In genomic region chr17:66954632-66955031, GRCh38 we compare ENCODE assay signal across 20 cellular contexts. TPM values are rescaled to one million over a fixed set of nuclear protein-coding genes. Genes with fewer than 3 reads are reported as not detected.
DNase-seq lines count a peak whose midpoint lies in the region; ATAC-seq, FAIRE-seq and TF ChIP-seq lines count a peak whose summit lies in the region.
"Had no signal": no experiment of that assay in that cellular context is flagged by ENCODE, and none has a peak within 500 bp of the region (broad histone marks: within the 10 kb centered on the region; RNA-seq: fewer than 3 reads in every experiment).

No MANE protein-coding gene starts in this region.

- no peak overlapping the region for H4K12ac ChIP-seq in trophoblast cell (ENCODE audit: low read depth, low read length)

- H3K4me3 Mint-ChIP-seq in Calu3 (ENCODE audit: low read depth, unreplicated experiment), result no peak overlapping the region
- no peak overlapping the region for H3K4me3 Mint-ChIP-seq in activated T-cell treated with anti-CD3 and anti-CD28 coated beads, Interleukin-2, amount 50 U/mL, for 24 hours
- H3K4me3 Mint-ChIP-seq: CD4-positive, alpha-beta memory T cell; GM23338; HFFc6 had no signal

- H3K9me3 ChIP-seq in IMR-90 (ENCODE audit: control insufficient read depth, insufficient read depth, low read length) (no peaks in the 10 kb centered on the region), H1 (ENCODE audit: insufficient read depth in 2 of 2, low read depth in 1 of 2, low read length in 1 of 2) (no peaks in the 10 kb centered on the region), trophoblast cell (ENCODE audit: insufficient read depth, low read depth, low read length) (peaks cover 3% of the 10 kb centered on the region)
- H3K9me3 ChIP-seq: HAP-1 had no signal

- FAIRE-seq in H1 (lab: Jason Lieb, UNC), result no peak
- FAIRE-seq: D721Med, GM12891, GM18507, H54 had no signal

- TF ChIP-seq CTCF in Calu3 (IDR thresholded peaks at IDR 0.05; ENCODE audit: unreplicated experiment) (no peak), IMR-90 (conservative IDR thresholded peaks at IDR 0.05; ENCODE audit: low read depth, low read length) (no peak), H1 (IDR thresholded peaks at IDR 0.05; ENCODE audit: control extremely low read depth in 1 of 3, insufficient read depth in 1 of 3, low read depth in 1 of 3, low read length in 3 of 3) (no peak)

- H3K4ac ChIP-seq in IMR-90 (ENCODE audit: low read depth, low read length), result no peak overlapping the region
- no peak overlapping the region for H3K4ac ChIP-seq in H1 (replicated peaks; ENCODE audit: insufficient read length, low read depth, low read length)
- H3K4ac ChIP-seq in trophoblast cell (ENCODE audit: low read depth, low read length), result no peak overlapping the region

- peaks cover 22% of the 10 kb centered on the region for H3K4me1 ChIP-seq in IMR-90 (ENCODE audit: control insufficient read depth, insufficient read depth, low read length)
- peaks cover 8 to 18% (median 14%) of the 10 kb centered on the region in 4 experiments for H3K4me1 ChIP-seq in H1 (replicated peaks in 1 of 4; ENCODE audit: control insufficient read depth in 3 of 4, insufficient read depth in 4 of 4, low read length in 3 of 4)
- H3K4me1 ChIP-seq in trophoblast cell (ENCODE audit: control insufficient read depth in 1 of 2, insufficient read depth in 2 of 2, low read length in 2 of 2), result peaks cover 37 to 43% of the 10 kb centered on the region in 2 experiments
- H3K4me1 ChIP-seq: HAP-1 had no signal

- H3K36me3 ChIP-seq in IMR-90 (ENCODE audit: control insufficient read depth, insufficient read depth, low read length), result no peaks in the 10 kb centered on the region
- H3K36me3 ChIP-seq in H1 (ENCODE audit: control insufficient read depth in 2 of 4, insufficient read depth in 4 of 4, low read length in 3 of 4), result no peaks in the 10 kb centered on the region
- H3K36me3 ChIP-seq in trophoblast cell (ENCODE audit: control insufficient read depth in 1 of 2, insufficient read depth in 2 of 2, low read length in 2 of 2), result no peaks in the 10 kb centered on the region
- H3K36me3 ChIP-seq: HAP-1 had no signal

- H3K4me1 Mint-ChIP-seq in Calu3 (ENCODE audit: low read depth, unreplicated experiment), result peaks cover 45% of the 10 kb centered on the region
- no peaks in the 10 kb centered on the region for H3K4me1 Mint-ChIP-seq in activated T-cell treated with anti-CD3 and anti-CD28 coated beads, Interleukin-2, amount 50 U/mL, for 24 hours (ENCODE audit: low read depth)
- H3K4me1 Mint-ChIP-seq: CD4-positive, alpha-beta memory T cell had no signal

- H3K4me2 ChIP-seq in IMR-90 (ENCODE audit: low read depth, low read length) (no peak overlapping the region), H1 (ENCODE audit: insufficient read depth in 1 of 2, low read depth in 2 of 2, low read length in 2 of 2) (no peak overlapping the region), trophoblast cell (ENCODE audit: low read length) (no peak overlapping the region)
- H3K4me2 ChIP-seq: GM23338 had no signal

- no peak overlapping the region for H2AFZ ChIP-seq in IMR-90 (replicated peaks; ENCODE audit: low read length, poor library complexity)
- H2AFZ ChIP-seq in H1 (ENCODE audit: low read length), result no peak overlapping the region
- no peak overlapping the region for H2AFZ ChIP-seq in trophoblast cell (ENCODE audit: insufficient read depth, low read length, poor library complexity)
- H2AFZ ChIP-seq: GM23338 had no signal

- dilution Hi-C loops in IMR-90 (cut with HindIII; ENCODE audit: low sequenced_read_pairs, unreplicated experiment), result no loop called here

- H2BK12ac ChIP-seq in H1 (ENCODE audit: low read depth, low read length) (no peak overlapping the region), trophoblast cell (ENCODE audit: low read length) (peak overlapping the region; percentile 33)

- POLR2A ChIA-PET in IMR-90 (lab: Charles Lee; ENCODE audit: unreplicated experiment) (no interaction called here), H1 (lab: Charles Lee; ENCODE audit: partially characterized antibody) (no interaction called here)

- no peak overlapping the region for H3K27ac ChIP-seq in IMR-90 (ENCODE audit: insufficient read depth, low read length)
- H3K27ac ChIP-seq in H1 (ENCODE audit: low read depth, low read length), result no peak overlapping the region
- no peak overlapping the region for H3K27ac ChIP-seq in trophoblast cell (ENCODE audit: low read depth, low read length)

- TF ChIP-seq EP300 in H1 (IDR thresholded peaks at IDR 0.05; ENCODE audit: borderline replicate concordance in 1 of 2, low read depth in 2 of 2, low read length in 2 of 2), result no peak

- H3K4me3 ChIP-seq in IMR-90 (ENCODE audit: insufficient read depth, low read depth, low read length) (no peak overlapping the region), H1 (ENCODE audit: extremely low read depth in 1 of 4, insufficient read depth in 2 of 4, low read depth in 3 of 4, low read length in 4 of 4) (no peak overlapping the region), trophoblast cell (ENCODE audit: low read depth, low read length) (no peak overlapping the region)
- H3K4me3 ChIP-seq: GM23338, HAP-1 had no signal

- DNase-seq in Calu3 (no peak), IMR-90 (no peak), H1 (ENCODE audit: low read depth in 1 of 2, low spot score in 2 of 2) (no peak), trophoblast cell (no peak), EL (no peak), germinal center (ENCODE audit: low spot score) (no peak)
- DNase-seq in activated T-cell treated with anti-CD3 and anti-CD28 coated beads, Interleukin-2, amount 50 U/mL, for 24 hours, result no peak
- DNase-seq: C1 segment of cervical spinal cord; CD4-positive, alpha-beta memory T cell; COR-L47; DMS 273 treated with DMSO at 0.1 percent for 48 hours; DMS79; GF-D8; HFFc6 had no signal

- H4K5ac ChIP-seq in IMR-90 (ENCODE audit: low read depth, low read length) (no peak overlapping the region), H1 (ENCODE audit: insufficient read length, low read depth, low read length) (no peak overlapping the region)

- H3K27me3 Mint-ChIP-seq in Calu3 (ENCODE audit: unreplicated experiment), result no peaks in the 10 kb centered on the region
- peaks cover 9% of the 10 kb centered on the region for H3K27me3 Mint-ChIP-seq in activated T-cell treated with anti-CD3 and anti-CD28 coated beads, Interleukin-2, amount 50 U/mL, for 24 hours

- 0 out of 2 replicates have a peak, but pooled peaks cover 3% of the 10 kb centered on the region for H3K23me2 ChIP-seq in H1 (ENCODE audit: low read depth, low read length)

- no peak overlapping the region for H2BK5ac ChIP-seq in IMR-90 (ENCODE audit: low read depth, low read length, poor library complexity, severe bottlenecking)
- no peak overlapping the region for H2BK5ac ChIP-seq in H1 (ENCODE audit: low read depth, low read length)
- no peak overlapping the region for H2BK5ac ChIP-seq in trophoblast cell (ENCODE audit: low read depth, low read length, poor library complexity)

- H3K27me3 ChIP-seq in IMR-90 (ENCODE audit: control insufficient read depth, insufficient read depth, low read length), result peaks cover under 1% of the 10 kb centered on the region; the same call in 1 of the 2 replicates
- H3K27me3 ChIP-seq in H1 (replicated peaks in 1 of 4; ENCODE audit: control insufficient read depth in 3 of 4, extremely low read depth in 1 of 4, insufficient read depth in 3 of 4, low read length in 3 of 4), result peaks cover 0 to 2% (median 0%) of the 10 kb centered on the region in 4 experiments; a peak in 2 of 7 replicates
- H3K27me3 ChIP-seq in trophoblast cell (ENCODE audit: insufficient read depth, low read length), result no peaks in the 10 kb centered on the region

- H3K14ac ChIP-seq in IMR-90 (replicated peaks; ENCODE audit: low read depth, low read length) (no peak overlapping the region), H1 (ENCODE audit: insufficient read length) (no peak overlapping the region), trophoblast cell (ENCODE audit: low read length) (peak overlapping the region; percentile 32)

- no peak overlapping the region for H2BK15ac ChIP-seq in IMR-90 (ENCODE audit: low read depth, low read length)
- peak overlapping the region; percentile 88; the same call in 1 of the 2 replicates for H2BK15ac ChIP-seq in H1 (ENCODE audit: low read length)

- H3K79me2 ChIP-seq in H1 (ENCODE audit: control insufficient read depth in 1 of 2, insufficient read depth in 2 of 2, low read length in 2 of 2), result no peaks in the 10 kb centered on the region
- H3K79me2 ChIP-seq in trophoblast cell (ENCODE audit: control insufficient read depth, insufficient read depth, low read length, poor library complexity), result peaks cover 10% of the 10 kb centered on the region

- BruUV-seq in Calu3 (replicated peaks; lab: Mats Ljungman, UMichigan) (no TSS peak), IMR-90 (replicated peaks; lab: Mats Ljungman, UMichigan) (no TSS peak)

- H3K9me1 ChIP-seq in IMR-90 (ENCODE audit: insufficient read depth, low read length), result peaks cover 36% of the 10 kb centered on the region

- H2BK20ac ChIP-seq in IMR-90 (ENCODE audit: low read depth, low read length) (no peak overlapping the region), H1 (ENCODE audit: low read length) (no peak overlapping the region)

- TF ChIP-seq RAD21 in IMR-90 (IDR thresholded peaks at IDR 0.05; ENCODE audit: low read length), result no peak
- TF ChIP-seq RAD21 in H1 (IDR thresholded peaks at IDR 0.05 in 1 of 2, conservative IDR thresholded peaks at IDR 0.05 in 1 of 2; ENCODE audit: low read depth in 2 of 2, low read length in 2 of 2), result no peak

- H3K79me1 ChIP-seq in IMR-90 (ENCODE audit: low read depth in 1 of 2, low read length in 2 of 2) (no peaks in the 10 kb centered on the region), H1 (ENCODE audit: low read depth, low read length) (no peaks in the 10 kb centered on the region), trophoblast cell (ENCODE audit: low read length) (peaks cover 43% of the 10 kb centered on the region)

- H3K18ac ChIP-seq in IMR-90 (ENCODE audit: low read depth, low read length) (no peak overlapping the region), H1 (ENCODE audit: extremely low read depth, low read length) (no peak overlapping the region), trophoblast cell (ENCODE audit: low read length) (no peak overlapping the region)

- H3K9me3 Mint-ChIP-seq in Calu3 (ENCODE audit: low read depth, unreplicated experiment), result no peaks in the 10 kb centered on the region
- no peaks in the 10 kb centered on the region for H3K9me3 Mint-ChIP-seq in activated T-cell treated with anti-CD3 and anti-CD28 coated beads, Interleukin-2, amount 50 U/mL, for 24 hours
- H3K9me3 Mint-ChIP-seq: HFFc6 had no signal

- ATAC-seq in IMR-90 (ENCODE audit: low read depth), result no peak
- ATAC-seq: GM23338 had no signal

- H3K9ac ChIP-seq in IMR-90 (ENCODE audit: low read depth, low read length), result no peak overlapping the region
- no peak overlapping the region for H3K9ac ChIP-seq in H1 (replicated peaks in 1 of 4; ENCODE audit: extremely low read depth in 1 of 4, low read depth in 3 of 4, low read length in 3 of 4)
- H3K9ac ChIP-seq in trophoblast cell (ENCODE audit: low read length), result no peak overlapping the region

- H3K23ac ChIP-seq in IMR-90 (ENCODE audit: low read depth, low read length), result no peak overlapping the region
- H3K23ac ChIP-seq in H1 (ENCODE audit: insufficient read length), result no peak overlapping the region
- H3K23ac ChIP-seq in trophoblast cell (ENCODE audit: low read length), result no peak overlapping the region

- TF ChIP-seq POLR2A in IMR-90 (IDR thresholded peaks at IDR 0.05; ENCODE audit: low read depth, low read length) (no peak), H1 (IDR thresholded peaks at IDR 0.05; ENCODE audit: control extremely low read depth in 1 of 2, low read depth in 2 of 2, low read length in 2 of 2) (no peak)

- peak overlapping the region; percentile 28 for H3K27ac Mint-ChIP-seq in Calu3 (ENCODE audit: unreplicated experiment)
- H3K27ac Mint-ChIP-seq in activated T-cell treated with anti-CD3 and anti-CD28 coated beads, Interleukin-2, amount 50 U/mL, for 24 hours, result no peak overlapping the region
- H3K27ac Mint-ChIP-seq: GM23338, HFFc6 had no signal

- no peak overlapping the region for H2AK9ac ChIP-seq in IMR-90 (replicated peaks; ENCODE audit: low read depth, low read length, poor library complexity)

- CTCF ChIA-PET in Calu3 (lab: Charles Lee) (no interaction called here), IMR-90 (lab: Yijun Ruan, JAX) (no interaction called here), H1 (lab: Charles Lee; ENCODE audit: partially characterized antibody) (interaction anchor here (1.1 kb wide), 1 partner anchor 224 kb away, joined by 3 read pairs; no protein-coding TSS in a partner anchor)

- H2AK5ac ChIP-seq in IMR-90 (ENCODE audit: low read depth, low read length), result peak overlapping the region; percentile 20; the same call in 1 of the 2 replicates
- no peak overlapping the region for H2AK5ac ChIP-seq in H1 (ENCODE audit: low read depth, low read length)
- H2AK5ac ChIP-seq in trophoblast cell (ENCODE audit: low read length), result peak overlapping the region; percentile 91

- H4K20me1 ChIP-seq in IMR-90 (ENCODE audit: insufficient read depth, low read length) (no peaks in the 10 kb centered on the region), H1 (replicated peaks in 1 of 2; ENCODE audit: control insufficient read depth in 1 of 2, insufficient read depth in 2 of 2, low read length in 2 of 2) (no peaks in the 10 kb centered on the region)

- H2BK120ac ChIP-seq in IMR-90 (ENCODE audit: low read depth, low read length) (no peak overlapping the region; the same call in 1 of the 2 replicates), H1 (replicated peaks; ENCODE audit: low read depth, low read length) (no peak overlapping the region), trophoblast cell (ENCODE audit: insufficient read depth, low read length, poor library complexity) (peak overlapping the region; percentile 5)

- intact Hi-C loops in Calu3 (cut with micrococcal nuclease; ENCODE audit: unreplicated experiment), result loop anchor here (5.0 kb wide), 1 partner anchor 37 kb away; no protein-coding TSS in a partner anchor
- intact Hi-C loops in IMR-90 (cut with micrococcal nuclease), result no loop called here

- H4K91ac ChIP-seq in IMR-90 (ENCODE audit: insufficient read depth, low read depth, low read length), result peak overlapping the region; percentile 23; the same call in 1 of the 2 replicates
- H4K91ac ChIP-seq in H1 (replicated peaks; ENCODE audit: insufficient read length, low read length), result no peak overlapping the region
- H4K91ac ChIP-seq in trophoblast cell (ENCODE audit: low read depth, low read length), result peak overlapping the region; percentile 71

- H3K56ac ChIP-seq in IMR-90 (ENCODE audit: extremely low read depth, insufficient read depth, low read length) (no peak overlapping the region), H1 (replicated peaks; ENCODE audit: insufficient read length, low read depth, low read length) (no peak overlapping the region)

- H3K36me3 Mint-ChIP-seq in Calu3 (ENCODE audit: insufficient read depth, unreplicated experiment), result peaks cover 25% of the 10 kb centered on the region
- H3K36me3 Mint-ChIP-seq in activated T-cell treated with anti-CD3 and anti-CD28 coated beads, Interleukin-2, amount 50 U/mL, for 24 hours (ENCODE audit: low read depth), result no peaks in the 10 kb centered on the region
- H3K36me3 Mint-ChIP-seq: CD4-positive, alpha-beta memory T cell had no signal

- in situ Hi-C loops in IMR-90 (cut with MboI; ENCODE audit: low sequenced_read_pairs), result no loop called here

- H4K8ac ChIP-seq in IMR-90 (ENCODE audit: low read depth in 2 of 2, low read length in 2 of 2) (no peak overlapping the region), H1 (ENCODE audit: extremely low read depth, insufficient read depth, low read length) (no peak overlapping the region), trophoblast cell (ENCODE audit: low read depth, low read length) (no peak overlapping the region)

- WGBS in IMR-90 (ENCODE audit: extremely low coverage in 2 of 2, insufficient read length in 1 of 2), 2 experiments, result no CpG with 5 or more reads among the region's 3 CpGs
- WGBS in H1 (ENCODE audit: extremely low coverage in 1 of 2, insufficient coverage in 1 of 2, insufficient read length in 1 of 2, insufficient replicate concordance in 2 of 2, low coverage in 1 of 2, low lambda C conversion rate in 2 of 2, missing lambda C conversion rate in 1 of 2), 2 experiments, result 72% methylated on average over 3 of the region's 3 CpGs; no CpG with 5 or more reads in 1 of the 2 experiments
- WGBS in trophoblast cell (ENCODE audit: extremely low coverage, insufficient coverage, insufficient read length), result no CpG with 5 or more reads among the region's 3 CpGs

RNA-seq across cellular contexts. Expression of gene CACNG4, which starts 9.9 kb away (rescaled TPM):
- total RNA-seq in Calu3 (2022), result 3.4 and 3.8 TPM in 2 replicates
- total RNA-seq in IMR-90 (2012; rRNA removed), result under 0.01 TPM in 2 replicates
- polyA plus RNA-seq in IMR-90 (2012; rRNA removed), result 0.44 and 0.53 TPM in 2 replicates
- 0.25 and 0.42 TPM in 2 replicates for polyA plus RNA-seq in IMR-90 (2012; cell fraction: cytosol; rRNA removed)
- 0.16 and 0.33 TPM in 2 replicates for polyA plus RNA-seq in IMR-90 (2012; cell fraction: nucleus; rRNA removed; ENCODE audit: low replicate concordance)
- total RNA-seq in H1 (2021; fragmentation: NEBNext Ultra II Directional; extraction: Animal tissue kit (Norgen Biotek cat#: 25700)), result 5.6 and 5.9 TPM in 2 replicates
- polyA plus RNA-seq in H1 (2011; rRNA removed), result 3.6 and 5.3 TPM in 2 replicates
- 2.7 TPM for polyA plus RNA-seq in H1 (2011; cell fraction: cytosol; rRNA removed)
- 3.2 TPM for polyA plus RNA-seq in H1 (2011; cell fraction: nucleus; rRNA removed)
- 2.5 to 4.2 TPM (median 3.9 TPM) in 4 replicates for polyA plus RNA-seq in H1 (2012, experiment 1 of 2)
- polyA plus RNA-seq in H1 (2012, experiment 2 of 2), result 4.1 TPM
- polyA plus RNA-seq in H1 (2013, experiment 1 of 2), result 3.8 TPM
- polyA plus RNA-seq in H1 (2013, experiment 2 of 2), result 4.1 TPM
- 1.4 and 2.0 TPM in 2 replicates for polyA minus RNA-seq in H1 (2011; rRNA and poly(A)+ RNA removed)
- 2.6 TPM for polyA minus RNA-seq in H1 (2011; cell fraction: cytosol; rRNA and poly(A)+ RNA removed)
- 1.2 TPM for polyA minus RNA-seq in H1 (2011; cell fraction: nucleus; rRNA and poly(A)+ RNA removed)
- 53.7 and 55.4 TPM in 2 replicates for polyA plus RNA-seq in trophoblast cell (2013)
- total RNA-seq: CD4-positive, alpha-beta memory T cell; HFFc6 had no signal
- polyA plus RNA-seq: CD4-positive, alpha-beta memory T cell had no signal
